ENCODE assay signal across 22 cellular contexts in genomic region chr7:6262206-6262605, GRCh38. TPM values are rescaled to one million over a fixed set of nuclear protein-coding genes. Genes with fewer than 3 reads are reported as not detected.
DNase-seq lines count a peak whose midpoint lies in the region; ATAC-seq and TF ChIP-seq lines count a peak whose summit lies in the region.
"Had no signal": no experiment of that assay in that cellular context is flagged by ENCODE, and none has a peak within 500 bp of the region (broad histone marks: within the 10 kb centered on the region; RNA-seq: fewer than 3 reads in every experiment).

No MANE protein-coding gene starts in this region.

- peaks cover 0 to 3% (median 0%) of the 10 kb centered on the region in 3 donors for H3K36me3 Mint-ChIP-seq in CD8-positive, alpha-beta memory T cell
- H3K36me3 Mint-ChIP-seq in effector memory CD8-positive, alpha-beta T cell (ENCODE audit: insufficient read depth) = no peaks in the 10 kb centered on the region
- H3K36me3 Mint-ChIP-seq: activated CD8-positive, alpha-beta memory T cell treated with anti-CD3 and anti-CD28 coated beads, Interleukin-2, amount 10 ng/mL, durations not matched to agents 7 days and 5 days; activated naive CD8-positive, alpha-beta T cell treated with anti-CD3 and anti-CD28 coated beads for 36 hours; natural killer cell treated with Interleukin-12 subunit alpha and Interleukin-12 subunit beta and Interleukin-15 and Interleukin-18, amount 100 ng/mL, for 72 hours had no signal

- ATAC-seq in effector memory CD8-positive, alpha-beta T cell (replicated peaks) = no peak
- ATAC-seq in thoracic aorta (ENCODE audit: insufficient number of reproducible peaks, low FRiP score, low read depth) (no peak), GM21576 (IDR thresholded peaks at IDR 0.05; ENCODE audit: unreplicated experiment) (no peak)
- ATAC-seq: activated CD8-positive, alpha-beta memory T cell treated with anti-CD3 and anti-CD28 coated beads, Interleukin-2, amount 10 ng/mL, durations not matched to agents 7 days and 5 days; activated T-helper 17 cell treated with anti-CD3 and anti-CD28 coated beads, Interleukin-2, amount 50 U/mL, for 72 hours; natural killer cell treated with Interleukin-12 subunit alpha and Interleukin-12 subunit beta and Interleukin-15 and Interleukin-18, amount 100 ng/mL, for 72 hours; stimulated activated naive CD8-positive, alpha-beta T cell treated with anti-CD3 and anti-CD28 coated beads, Interleukin-15, Interleukin-2, amounts not matched to agents 100 U/mL and 50 U/mL, for 24 hours had no signal

- H3K27me3 ChIP-seq in CD8-positive, alpha-beta memory T cell (ENCODE audit: insufficient read depth, low read length, poor library complexity, severe bottlenecking) = no peaks in the 10 kb centered on the region
- H3K27me3 ChIP-seq in thoracic aorta (replicated peaks; ENCODE audit: insufficient read depth) = no peaks in the 10 kb centered on the region
- H3K27me3 ChIP-seq: MG63 had no signal

- no peak overlapping the region for H3K27ac ChIP-seq in CD8-positive, alpha-beta memory T cell (ENCODE audit: low read depth, low read length)
- H3K27ac ChIP-seq in SK-N-MC (peak overlapping the region; percentile 51; the same call in 1 of the 2 replicates), thoracic aorta (peak overlapping the region; percentile 71 to 79)
- H3K27ac ChIP-seq: epithelial cell of prostate had no signal

- no peaks in the 10 kb centered on the region for H3K9me3 Mint-ChIP-seq in CD8-positive, alpha-beta memory T cell
- H3K9me3 Mint-ChIP-seq in effector memory CD8-positive, alpha-beta T cell = no peaks in the 10 kb centered on the region
- H3K9me3 Mint-ChIP-seq: activated naive CD8-positive, alpha-beta T cell treated with anti-CD3 and anti-CD28 coated beads for 36 hours; activated T-helper 17 cell treated with anti-CD3 and anti-CD28 coated beads, Interleukin-2, amount 50 U/mL, for 72 hours; natural killer cell treated with Interleukin-12 subunit alpha and Interleukin-12 subunit beta and Interleukin-15 and Interleukin-18, amount 100 ng/mL, for 72 hours had no signal

- H3K36me3 ChIP-seq in CD8-positive, alpha-beta memory T cell (ENCODE audit: insufficient read depth, low read length) = no peaks in the 10 kb centered on the region
- H3K36me3 ChIP-seq in SK-N-MC (ENCODE audit: insufficient read depth, low read length) (no peaks in the 10 kb centered on the region), thoracic aorta (no peaks in the 10 kb centered on the region)
- H3K36me3 ChIP-seq: MG63 had no signal

- POLR2A ChIA-PET in CD8-positive, alpha-beta memory T cell (lab: Charles Lee) = no interaction called here

- no peak overlapping the region for H3K9ac ChIP-seq in SK-N-MC (ENCODE audit: insufficient read length)

- peaks cover 62 to 82% (median 77%) of the 10 kb centered on the region in 3 donors for H3K4me1 Mint-ChIP-seq in CD8-positive, alpha-beta memory T cell
- H3K4me1 Mint-ChIP-seq in effector memory CD8-positive, alpha-beta T cell (ENCODE audit: low read depth in 2 of 2) = peaks cover 34 to 39% of the 10 kb centered on the region in 2 donors

- H3K4me3 Mint-ChIP-seq in CD8-positive, alpha-beta memory T cell = peak overlapping the region in 1 of 7 donors; percentile 25
- H3K4me3 Mint-ChIP-seq in effector memory CD8-positive, alpha-beta T cell = no peak overlapping the region
- H3K4me3 Mint-ChIP-seq: activated CD8-positive, alpha-beta memory T cell treated with anti-CD3 and anti-CD28 coated beads, Interleukin-2, amount 10 ng/mL, durations not matched to agents 7 days and 5 days; activated naive CD8-positive, alpha-beta T cell treated with anti-CD3 and anti-CD28 coated beads for 36 hours; activated T-helper 17 cell treated with anti-CD3 and anti-CD28 coated beads, Interleukin-2, amount 50 U/mL, for 72 hours; natural killer cell treated with Interleukin-12 subunit alpha and Interleukin-12 subunit beta and Interleukin-15 and Interleukin-18, amount 100 ng/mL, for 72 hours had no signal

- peaks cover 21% of the 10 kb centered on the region for H3K4me1 ChIP-seq in CD8-positive, alpha-beta memory T cell (ENCODE audit: insufficient read depth, low read length)
- H3K4me1 ChIP-seq in thoracic aorta (ENCODE audit: control insufficient read depth in 1 of 2, low read depth in 2 of 2) = peaks cover 37 to 56% of the 10 kb centered on the region in 2 donors

- H3K27me3 Mint-ChIP-seq in CD8-positive, alpha-beta memory T cell = no peaks in the 10 kb centered on the region
- H3K27me3 Mint-ChIP-seq in effector memory CD8-positive, alpha-beta T cell = no peaks in the 10 kb centered on the region
- H3K27me3 Mint-ChIP-seq: activated naive CD8-positive, alpha-beta T cell treated with anti-CD3 and anti-CD28 coated beads for 36 hours; activated T-helper 17 cell treated with anti-CD3 and anti-CD28 coated beads, Interleukin-2, amount 50 U/mL, for 72 hours had no signal

- TF ChIP-seq CTCF in thoracic aorta (IDR thresholded peaks at IDR 0.05) = no peak

- DNase-seq in CD8-positive, alpha-beta memory T cell = no peak
- DNase-seq in SK-N-MC (ENCODE audit: low read depth, low spot score) (no peak), thoracic aorta (ENCODE audit: low spot score) (no peak), NAMALWA (ENCODE audit: low spot score) (no peak), HPDE6-E6E7 (ENCODE audit: extremely low spot score) (no peak)
- no peak for DNase-seq in effector memory CD8-positive, alpha-beta T cell
- DNase-seq: activated CD4-positive, alpha-beta T cell treated with anti-CD3 and anti-CD28 coated beads for 48 hours; activated CD8-positive, alpha-beta memory T cell treated with anti-CD3 and anti-CD28 coated beads, Interleukin-2, amount 10 ng/mL, durations not matched to agents 7 days and 5 days; activated naive CD8-positive, alpha-beta T cell treated with anti-CD3 and anti-CD28 coated beads for 36 hours; foreskin melanocyte; MG63; NCI-H2171; NCI-H524 treated with DMSO at 0.1 percent for 48 hours; posterior cingulate gyrus; stimulated activated naive CD8-positive, alpha-beta T cell treated with anti-CD3 and anti-CD28 coated beads, Interleukin-15, Interleukin-2, amounts not matched to agents 100 U/mL and 50 U/mL, for 24 hours; SW 1271; trophoblast cell had no signal

- peak overlapping the region in 7 of 8 donors; percentile 13 to 92 (median 79) for H3K27ac Mint-ChIP-seq in CD8-positive, alpha-beta memory T cell
- H3K27ac Mint-ChIP-seq in effector memory CD8-positive, alpha-beta T cell = peak overlapping the region; percentile 18 to 58
- H3K27ac Mint-ChIP-seq: activated CD8-positive, alpha-beta memory T cell treated with anti-CD3 and anti-CD28 coated beads, Interleukin-2, amount 10 ng/mL, durations not matched to agents 7 days and 5 days; activated naive CD8-positive, alpha-beta T cell treated with anti-CD3 and anti-CD28 coated beads for 36 hours; activated T-helper 17 cell treated with anti-CD3 and anti-CD28 coated beads, Interleukin-2, amount 50 U/mL, for 72 hours; natural killer cell treated with Interleukin-12 subunit alpha and Interleukin-12 subunit beta and Interleukin-15 and Interleukin-18, amount 100 ng/mL, for 72 hours had no signal

- CTCF ChIA-PET in CD8-positive, alpha-beta memory T cell (lab: Charles Lee) = interaction anchor here (2.0 kb wide), 1 partner anchor 9 kb away, joined by 6 read pairs; no protein-coding TSS in a partner anchor

- H3K4me3 ChIP-seq in CD8-positive, alpha-beta memory T cell (ENCODE audit: low read length) = no peak overlapping the region
- H3K4me3 ChIP-seq in SK-N-MC (no peak overlapping the region), thoracic aorta (no peak overlapping the region)
- H3K4me3 ChIP-seq: MG63, skin epidermis had no signal

- H3K9me3 ChIP-seq in CD8-positive, alpha-beta memory T cell (ENCODE audit: low read length) = no peaks in the 10 kb centered on the region
- H3K9me3 ChIP-seq in SK-N-MC (ENCODE audit: low read depth, low read length) (peaks cover 3% of the 10 kb centered on the region; the same call in 1 of the 2 replicates), thoracic aorta (no peaks in the 10 kb centered on the region)

RNA-seq across cellular contexts. Expression of gene CYTH3, which starts 10.2 kb away (rescaled TPM):
- total RNA-seq in CD8-positive, alpha-beta memory T cell = 1 to 10 TPM; 4.5 to 4.9 TPM
- 15.7 TPM for polyA plus RNA-seq in CD8-positive, alpha-beta memory T cell
- 10 to 100 TPM; 83.8 to 89.4 TPM for total RNA-seq in thoracic aorta

Comparison
In these comparisons a context has a peak if more than half of its experiments do, and no peak if none do; other contexts are left out.
1. RNA of gene CYTH3, which starts 10.2 kb away (total RNA-seq): 83.8 to 89.4 TPM in thoracic aorta; 4.5 to 4.9 TPM in CD8-positive, alpha-beta memory T cell; every median in the first group is over 10 times any median in the second.